ENCODE assay signal across 1 cellular context in genomic region chr13:49247722-49248432, GRCh38.
A peak's percentile ranks its signal among the peaks of the same experiment; 100 is the strongest.
TF ChIP-seq lines count a peak whose summit lies in the region.

Gene CDADC1 (plus strand): TSS chr13:49247925. CDS start chr13:49248038, 113 bp downstream.

TF ChIP-seq in HepG2, 621 proteins besides CTCF, POLR2A, EP300 and RAD21 (continued from another document and continues in another):
- TF ChIP-seq PCBP1 (IDR thresholded peaks at IDR 0.05; ENCODE audit: borderline replicate concordance, low read depth, low read length) (no peak), ATF3 (CRISPR knock-in tag; IDR thresholded peaks at IDR 0.05) (no peak), RFX1 (IDR thresholded peaks at IDR 0.05) (peak; percentile 76), ZNF331 (CRISPR knock-in tag; IDR thresholded peaks at IDR 0.05) (peak; percentile 40; the same call in 1 of the 2 replicates), KLF6 (CRISPR knock-in tag; IDR thresholded peaks at IDR 0.05) (peak; percentile 21; the same call in 1 of the 2 replicates), ZFP41 (CRISPR knock-in tag; IDR thresholded peaks at IDR 0.05; ENCODE audit: borderline replicate concordance) (no peak), TEAD3 (CRISPR knock-in tag; optimal IDR thresholded peaks at IDR 0.05; ENCODE audit: borderline replicate concordance) (peak; percentile 8), PITX1 (CRISPR knock-in tag; IDR thresholded peaks at IDR 0.05) (no peak; the same call in 1 of the 2 replicates), IRF1 (CRISPR knock-in tag; IDR thresholded peaks at IDR 0.05; ENCODE audit: low read depth) (no peak), ZNF512B (CRISPR knock-in tag; IDR thresholded peaks at IDR 0.05; ENCODE audit: borderline replicate concordance) (no peak), ZNF562 (CRISPR knock-in tag; IDR thresholded peaks at IDR 0.05; ENCODE audit: borderline replicate concordance) (no peak), KDM5A (IDR thresholded peaks at IDR 0.05; ENCODE audit: borderline replicate concordance, low read length) (peak; percentile 84), FOXJ3 (CRISPR knock-in tag; IDR thresholded peaks at IDR 0.05; ENCODE audit: borderline replicate concordance) (no peak), TAF1 (CRISPR knock-in tag; IDR thresholded peaks at IDR 0.05) (peak; percentile 61; the same call in 1 of the 2 replicates), ELF3 (CRISPR knock-in tag; IDR thresholded peaks at IDR 0.05) (no peak), U2AF1 (optimal IDR thresholded peaks at IDR 0.05; ENCODE audit: low read depth, low read length) (peak; percentile 46), ZNF431 (CRISPR knock-in tag; IDR thresholded peaks at IDR 0.05; ENCODE audit: borderline replicate concordance, low read depth) (peak; percentile 52; the same call in 1 of the 2 replicates), ZBTB8A (CRISPR knock-in tag; IDR thresholded peaks at IDR 0.05; ENCODE audit: borderline replicate concordance, low read depth) (no peak), ZSCAN12 (CRISPR knock-in tag; IDR thresholded peaks at IDR 0.05) (0 out of 2 replicates have a peak, but pooled peaks have one; percentile 12), KLF12 (CRISPR knock-in tag; IDR thresholded peaks at IDR 0.05; ENCODE audit: borderline replicate concordance) (no peak), ZBTB1 (CRISPR knock-in tag; IDR thresholded peaks at IDR 0.05; ENCODE audit: borderline replicate concordance) (no peak), ZBTB20 (CRISPR knock-in tag; IDR thresholded peaks at IDR 0.05; ENCODE audit: borderline replicate concordance, low read depth) (no peak), SIN3A (IDR thresholded peaks at IDR 0.05; ENCODE audit: borderline replicate concordance, low read depth, low read length) (peak; percentile 79), HCFC1 (IDR thresholded peaks at IDR 0.05; ENCODE audit: low read depth, low read length) (peak; percentile 60), TARDBP (CRISPR knock-in tag; IDR thresholded peaks at IDR 0.05) (peak; percentile 85; the same call in 1 of the 2 replicates), HNRNPK (IDR thresholded peaks at IDR 0.05; ENCODE audit: low read depth, low read length, poor library complexity, severe bottlenecking) (no peak), ETV5 (CRISPR knock-in tag; IDR thresholded peaks at IDR 0.05; ENCODE audit: borderline replicate concordance) (peak; percentile 28; the same call in 1 of the 2 replicates), ZEB1 (IDR thresholded peaks at IDR 0.05; ENCODE audit: insufficient replicate concordance, low read depth) (no peak), HIVEP1 (CRISPR knock-in tag; IDR thresholded peaks at IDR 0.05) (peak; percentile 45; the same call in 1 of the 2 replicates), KDM5B (CRISPR knock-in tag; IDR thresholded peaks at IDR 0.05; ENCODE audit: borderline replicate concordance) (peak; percentile 67; the same call in 1 of the 2 replicates), ZSCAN21 (CRISPR knock-in tag; IDR thresholded peaks at IDR 0.05; ENCODE audit: borderline replicate concordance) (peak; percentile 99), ZMYM3 (CRISPR knock-in tag; IDR thresholded peaks at IDR 0.05) (no peak), PPARG (CRISPR knock-in tag; conservative IDR thresholded peaks at IDR 0.05) (no peak; the same call in 1 of the 2 replicates), HMGXB4 (CRISPR knock-in tag; IDR thresholded peaks at IDR 0.05; ENCODE audit: borderline replicate concordance in 1 of 2, low read depth in 1 of 2) (peak; percentile 65 to 79), RBAK (CRISPR knock-in tag; IDR thresholded peaks at IDR 0.05) (no peak), KAT8 (CRISPR knock-in tag; IDR thresholded peaks at IDR 0.05) (peak; percentile 95), ESRRA (CRISPR knock-in tag; IDR thresholded peaks at IDR 0.05; ENCODE audit: low read depth) (0 out of 2 replicates have a peak, but pooled peaks have one; percentile 22), ATF7-NPFF (CRISPR knock-in tag; IDR thresholded peaks at IDR 0.05; ENCODE audit: low read depth) (peak; percentile 71), KDM2A (CRISPR knock-in tag; IDR thresholded peaks at IDR 0.05; ENCODE audit: borderline replicate concordance, low read depth) (peak; percentile 88), PHF20 (CRISPR knock-in tag; IDR thresholded peaks at IDR 0.05) (peak; percentile 96), HDAC1 (CRISPR knock-in tag; IDR thresholded peaks at IDR 0.05) (peak; percentile 69), ZNF253 (CRISPR knock-in tag; IDR thresholded peaks at IDR 0.05; ENCODE audit: borderline replicate concordance) (0 out of 2 replicates have a peak, but pooled peaks have one; percentile 44), POGK (CRISPR knock-in tag; conservative IDR thresholded peaks at IDR 0.05) (peak; percentile 64), ZNF772 (CRISPR knock-in tag; IDR thresholded peaks at IDR 0.05) (no peak), GPBP1L1 (CRISPR knock-in tag; IDR thresholded peaks at IDR 0.05) (no peak), YEATS2 (CRISPR knock-in tag; IDR thresholded peaks at IDR 0.05; ENCODE audit: borderline replicate concordance) (peak; percentile 89), MBNL3 (CRISPR knock-in tag; conservative IDR thresholded peaks at IDR 0.05) (no peak), ZNF619 (CRISPR knock-in tag; IDR thresholded peaks at IDR 0.05) (0 out of 2 replicates have a peak, but pooled peaks have one; percentile 16)
- TF ChIP-seq, protein P1, sequence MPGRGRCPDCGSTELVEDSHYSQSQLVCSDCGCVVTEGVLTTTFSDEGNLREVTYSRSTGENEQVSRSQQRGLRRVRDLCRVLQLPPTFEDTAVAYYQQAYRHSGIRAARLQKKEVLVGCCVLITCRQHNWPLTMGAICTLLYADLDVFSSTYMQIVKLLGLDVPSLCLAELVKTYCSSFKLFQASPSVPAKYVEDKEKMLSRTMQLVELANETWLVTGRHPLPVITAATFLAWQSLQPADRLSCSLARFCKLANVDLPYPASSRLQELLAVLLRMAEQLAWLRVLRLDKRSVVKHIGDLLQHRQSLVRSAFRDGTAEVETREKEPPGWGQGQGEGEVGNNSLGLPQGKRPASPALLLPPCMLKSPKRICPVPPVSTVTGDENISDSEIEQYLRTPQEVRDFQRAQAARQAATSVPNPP (CRISPR knock-in tag; IDR thresholded peaks at IDR 0.05): peak; percentile 57; the same call in 1 of the 2 replicates
- TF ChIP-seq, protein P2, sequence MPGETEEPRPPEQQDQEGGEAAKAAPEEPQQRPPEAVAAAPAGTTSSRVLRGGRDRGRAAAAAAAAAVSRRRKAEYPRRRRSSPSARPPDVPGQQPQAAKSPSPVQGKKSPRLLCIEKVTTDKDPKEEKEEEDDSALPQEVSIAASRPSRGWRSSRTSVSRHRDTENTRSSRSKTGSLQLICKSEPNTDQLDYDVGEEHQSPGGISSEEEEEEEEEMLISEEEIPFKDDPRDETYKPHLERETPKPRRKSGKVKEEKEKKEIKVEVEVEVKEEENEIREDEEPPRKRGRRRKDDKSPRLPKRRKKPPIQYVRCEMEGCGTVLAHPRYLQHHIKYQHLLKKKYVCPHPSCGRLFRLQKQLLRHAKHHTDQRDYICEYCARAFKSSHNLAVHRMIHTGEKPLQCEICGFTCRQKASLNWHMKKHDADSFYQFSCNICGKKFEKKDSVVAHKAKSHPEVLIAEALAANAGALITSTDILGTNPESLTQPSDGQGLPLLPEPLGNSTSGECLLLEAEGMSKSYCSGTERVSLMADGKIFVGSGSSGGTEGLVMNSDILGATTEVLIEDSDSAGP (CRISPR knock-in tag; IDR thresholded peaks at IDR 0.05; ENCODE audit: borderline replicate concordance): peak; percentile 83; the same call in 1 of the 2 replicates
- TF ChIP-seq, protein P3, sequence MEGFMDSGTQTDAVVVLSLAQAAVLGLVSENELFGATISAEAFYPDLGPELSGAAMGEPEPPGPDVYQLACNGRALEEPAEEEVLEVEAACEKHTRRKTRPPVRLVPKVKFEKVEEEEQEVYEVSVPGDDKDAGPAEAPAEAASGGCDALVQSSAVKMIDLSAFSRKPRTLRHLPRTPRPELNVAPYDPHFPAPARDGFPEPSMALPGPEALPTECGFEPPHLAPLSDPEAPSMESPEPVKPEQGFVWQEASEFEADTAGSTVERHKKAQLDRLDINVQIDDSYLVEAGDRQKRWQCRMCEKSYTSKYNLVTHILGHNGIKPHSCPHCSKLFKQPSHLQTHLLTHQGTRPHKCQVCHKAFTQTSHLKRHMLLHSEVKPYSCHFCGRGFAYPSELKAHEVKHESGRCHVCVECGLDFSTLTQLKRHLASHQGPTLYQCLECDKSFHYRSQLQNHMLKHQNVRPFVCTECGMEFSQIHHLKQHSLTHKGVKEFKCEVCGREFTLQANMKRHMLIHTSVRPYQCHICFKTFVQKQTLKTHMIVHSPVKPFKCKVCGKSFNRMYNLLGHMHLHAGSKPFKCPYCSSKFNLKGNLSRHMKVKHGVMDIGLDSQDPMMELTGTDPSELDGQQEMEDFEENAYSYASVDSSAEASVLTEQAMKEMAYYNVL (CRISPR knock-in tag; IDR thresholded peaks at IDR 0.05; ENCODE audit: borderline replicate concordance): peak; percentile 50; the same call in 1 of the 2 replicates
- TF ChIP-seq, protein P4, sequence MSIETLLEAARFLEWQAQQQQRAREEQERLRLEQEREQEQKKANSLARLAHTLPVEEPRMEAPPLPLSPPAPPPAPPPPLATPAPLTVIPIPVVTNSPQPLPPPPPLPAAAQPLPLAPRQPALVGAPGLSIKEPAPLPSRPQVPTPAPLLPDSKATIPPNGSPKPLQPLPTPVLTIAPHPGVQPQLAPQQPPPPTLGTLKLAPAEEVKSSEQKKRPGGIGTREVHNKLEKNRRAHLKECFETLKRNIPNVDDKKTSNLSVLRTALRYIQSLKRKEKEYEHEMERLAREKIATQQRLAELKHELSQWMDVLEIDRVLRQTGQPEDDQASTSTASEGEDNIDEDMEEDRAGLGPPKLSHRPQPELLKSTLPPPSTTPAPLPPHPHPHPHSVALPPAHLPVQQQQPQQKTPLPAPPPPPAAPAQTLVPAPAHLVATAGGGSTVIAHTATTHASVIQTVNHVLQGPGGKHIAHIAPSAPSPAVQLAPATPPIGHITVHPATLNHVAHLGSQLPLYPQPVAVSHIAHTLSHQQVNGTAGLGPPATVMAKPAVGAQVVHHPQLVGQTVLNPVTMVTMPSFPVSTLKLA (IDR thresholded peaks at IDR 0.05): no peak
